ENCODE assay signal across 1 cellular context in genomic region chr6:158422629-158423238, GRCh38.
TF ChIP-seq lines count a peak whose summit lies in the region.

No MANE protein-coding gene starts in this region.

TF ChIP-seq in H1, 55 proteins besides CTCF, POLR2A, EP300 and RAD21 (continued from another document):
- no peak for TF ChIP-seq CHD7 (IDR thresholded peaks at IDR 0.05; ENCODE audit: insufficient replicate concordance, low read length)
- no peak for TF ChIP-seq TCF12 (IDR thresholded peaks at IDR 0.05; ENCODE audit: low read depth, low read length)
- 0 out of 2 replicates have a peak, but pooled peaks have one; percentile 16 for TF ChIP-seq POU5F1 (IDR thresholded peaks at IDR 0.05; ENCODE audit: low read depth, low read length)
- no peak for TF ChIP-seq CBX8 (IDR thresholded peaks at IDR 0.05; ENCODE audit: borderline replicate concordance, low read depth, low read length)
- no peak for TF ChIP-seq GTF2F1 (IDR thresholded peaks at IDR 0.05; ENCODE audit: borderline replicate concordance, low read depth, low read length)
- no peak for TF ChIP-seq JUN (IDR thresholded peaks at IDR 0.05; ENCODE audit: low read depth, low read length)
- no peak for TF ChIP-seq SUZ12 (IDR thresholded peaks at IDR 0.05; ENCODE audit: low read length)
- peak; percentile 87 for TF ChIP-seq YY1 (IDR thresholded peaks at IDR 0.05; ENCODE audit: low read depth, low read length)
- no peak for TF ChIP-seq SP4 (IDR thresholded peaks at IDR 0.05; ENCODE audit: low read length)
- TF ChIP-seq TBP (IDR thresholded peaks at IDR 0.05; ENCODE audit: low read depth, low read length): no peak
- no peak for TF ChIP-seq RXRA (IDR thresholded peaks at IDR 0.05; ENCODE audit: insufficient read depth, low read depth, low read length)
- no peak for TF ChIP-seq CEBPB (IDR thresholded peaks at IDR 0.05; ENCODE audit: low read depth, low read length)
- TF ChIP-seq, protein P1, sequence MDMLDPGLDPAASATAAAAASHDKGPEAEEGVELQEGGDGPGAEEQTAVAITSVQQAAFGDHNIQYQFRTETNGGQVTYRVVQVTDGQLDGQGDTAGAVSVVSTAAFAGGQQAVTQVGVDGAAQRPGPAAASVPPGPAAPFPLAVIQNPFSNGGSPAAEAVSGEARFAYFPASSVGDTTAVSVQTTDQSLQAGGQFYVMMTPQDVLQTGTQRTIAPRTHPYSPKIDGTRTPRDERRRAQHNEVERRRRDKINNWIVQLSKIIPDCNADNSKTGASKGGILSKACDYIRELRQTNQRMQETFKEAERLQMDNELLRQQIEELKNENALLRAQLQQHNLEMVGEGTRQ (IDR thresholded peaks at IDR 0.05; ENCODE audit: low read length): 0 out of 2 replicates have a peak, but pooled peaks have one; percentile 14
- TF ChIP-seq TAF1 (IDR thresholded peaks at IDR 0.05; ENCODE audit: low read depth, low read length): no peak
- TF ChIP-seq GABPA (IDR thresholded peaks at IDR 0.05; ENCODE audit: borderline replicate concordance, insufficient read depth, low read length): no peak
- TF ChIP-seq SIN3A (conservative IDR thresholded peaks at IDR 0.05 in 1 of 2, IDR thresholded peaks at IDR 0.05 in 1 of 2; ENCODE audit: low read depth in 1 of 2, low read length in 2 of 2): no peak
